ENCODE assay signal across 9 cellular contexts in the genomic region with DNA sequence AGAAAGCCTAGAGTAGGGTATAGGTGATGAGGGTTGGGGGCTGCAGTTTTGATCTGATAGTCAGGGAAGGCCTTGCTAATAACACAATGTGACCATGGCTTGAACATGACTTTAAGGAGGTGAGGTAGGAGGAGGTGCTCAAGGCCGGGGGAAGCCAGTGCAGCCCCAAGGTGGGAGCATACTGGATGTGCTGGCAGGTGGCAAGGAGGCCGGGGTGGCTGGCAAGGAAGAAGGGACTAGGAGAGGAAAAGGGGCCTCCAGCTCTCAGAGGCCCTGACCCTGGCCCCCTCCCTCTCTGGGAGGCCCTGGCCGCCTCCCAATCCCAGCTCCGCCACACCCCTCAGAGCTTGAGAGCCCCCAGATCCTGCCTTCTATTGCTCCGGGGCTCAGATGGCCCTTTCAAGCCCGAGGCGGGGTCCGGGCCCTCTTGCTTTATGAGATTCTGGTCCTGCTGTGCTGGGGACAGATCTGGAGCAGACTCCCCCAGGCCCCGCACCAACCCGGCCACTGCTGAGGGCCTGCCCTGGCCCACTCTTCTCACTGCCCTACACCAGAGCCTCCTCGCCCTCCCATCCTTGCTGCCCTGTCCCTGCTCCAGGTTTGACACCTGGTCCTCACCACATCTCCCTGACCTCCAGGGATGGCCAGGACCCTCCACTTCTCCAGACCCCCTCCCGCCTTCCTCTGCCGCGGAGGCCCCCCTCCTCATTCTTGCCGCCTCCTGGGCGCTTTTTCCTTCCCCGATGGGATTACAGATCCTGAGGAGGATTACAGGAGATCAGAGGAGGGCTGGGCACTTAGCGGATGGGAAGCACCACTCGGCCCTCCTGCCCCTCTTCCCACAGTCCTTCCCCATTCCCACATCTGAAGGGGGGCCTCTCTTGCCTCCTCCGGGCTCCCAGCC. TPM values are rescaled to one million over a fixed set of nuclear protein-coding genes. Genes with fewer than 3 reads are reported as not detected.
DNase-seq lines count a peak whose midpoint lies in the region; ATAC-seq, FAIRE-seq and TF ChIP-seq lines count a peak whose summit lies in the region.
"Had no signal": no experiment of that assay in that cellular context is flagged by ENCODE, and none has a peak within 500 bp of the region (broad histone marks: within the 10 kb centered on the region; RNA-seq: fewer than 3 reads in every experiment).

No MANE protein-coding gene starts in this region.

- H3K9me3 Mint-ChIP-seq in natural killer cell treated with Interleukin-12 subunit alpha and Interleukin-12 subunit beta and Interleukin-15 and Interleukin-18, amount 100 ng/mL, for 72 hours = no peaks in the 10 kb centered on the region

- H3K27me3 ChIP-seq in BLaER1 = peaks cover 9% of the 10 kb centered on the region; the same call in 1 of the 2 replicates
- H3K27me3 ChIP-seq in KMS-11 (ENCODE audit: insufficient read depth, low read depth) = no peaks in the 10 kb centered on the region
- no peaks in the 10 kb centered on the region for H3K27me3 ChIP-seq in colonic mucosa

- H3K4me3 ChIP-seq in BLaER1 (peak overlapping the region; percentile 81), KMS-11 (IDR thresholded peaks at IDR 0.05; ENCODE audit: insufficient read depth, low read depth, low read length) (no peak overlapping the region), colonic mucosa (peak overlapping the region; percentile 66)

- no peak overlapping the region for H2AFZ ChIP-seq in KMS-11 (ENCODE audit: low read depth)

- peaks cover 32 to 33% of the 10 kb centered on the region in 2 donors for H3K4me1 Mint-ChIP-seq in natural killer cell treated with Interleukin-12 subunit alpha and Interleukin-12 subunit beta and Interleukin-15 and Interleukin-18, amount 100 ng/mL, for 72 hours (ENCODE audit: low read depth in 2 of 2)

- H3K27me3 Mint-ChIP-seq in natural killer cell treated with Interleukin-12 subunit alpha and Interleukin-12 subunit beta and Interleukin-15 and Interleukin-18, amount 100 ng/mL, for 72 hours = no peaks in the 10 kb centered on the region

- intact Hi-C loops in colonic mucosa (cut with DNase I) = no loop called here

- DNase-seq in colonic mucosa = no peak
- no peak for DNase-seq in natural killer cell treated with Interleukin-12 subunit alpha and Interleukin-12 subunit beta and Interleukin-15 and Interleukin-18, amount 100 ng/mL, for 72 hours (ENCODE audit: low spot score)
- no peak for DNase-seq in HPDE6-E6E7 (ENCODE audit: extremely low spot score)
- DNase-seq in stimulated activated naive CD4-positive, alpha-beta T cell (lab: John Stamatoyannopoulos, UW) = no peak
- no peak for DNase-seq in activated gamma-delta T cell treated with Interleukin-2 at 50 U/mL for 16 hours
- no peak for DNase-seq in frontal cortex (ENCODE audit: low spot score in 2 of 2)
- DNase-seq: NCI-H1092 had no signal

- H4K20me1 ChIP-seq in BLaER1 = peaks cover 51% of the 10 kb centered on the region
- H4K20me1 ChIP-seq in KMS-11 (ENCODE audit: insufficient read depth) = no peaks in the 10 kb centered on the region

- peak overlapping the region; percentile 94 for H3K4me2 ChIP-seq in BLaER1
- H3K4me2 ChIP-seq in KMS-11 = peak overlapping the region; percentile 29; the same call in 1 of the 2 replicates

- H3K36me3 Mint-ChIP-seq in natural killer cell treated with Interleukin-12 subunit alpha and Interleukin-12 subunit beta and Interleukin-15 and Interleukin-18, amount 100 ng/mL, for 72 hours = peaks cover 8% of the 10 kb centered on the region

- no peak for FAIRE-seq in frontal cortex (lab: Jason Lieb, UNC)

- H3K9ac ChIP-seq in BLaER1 = peak overlapping the region; percentile 81
- H3K9ac ChIP-seq in KMS-11 = no peak overlapping the region
- H3K9ac ChIP-seq in colonic mucosa (ENCODE audit: low read depth in 2 of 2, low read length in 2 of 2) = peak overlapping the region; percentile 58 to 84

- peaks cover 61% of the 10 kb centered on the region for H3K4me1 ChIP-seq in BLaER1
- H3K4me1 ChIP-seq in KMS-11 (ENCODE audit: low read depth, poor library complexity, severe bottlenecking) = peaks cover 26% of the 10 kb centered on the region
- peaks cover 23% of the 10 kb centered on the region for H3K4me1 ChIP-seq in colonic mucosa

- TF ChIP-seq CTCF in KMS-11 (conservative IDR thresholded peaks at IDR 0.05; ENCODE audit: low read depth, low read length) (no peak), colonic mucosa (IDR thresholded peaks at IDR 0.05) (no peak)

- peak overlapping the region; percentile 76; the same call in 1 of the 2 replicates for H3K27ac ChIP-seq in BLaER1
- no peak overlapping the region for H3K27ac ChIP-seq in KMS-11
- no peak overlapping the region for H3K27ac ChIP-seq in colonic mucosa

- peak overlapping the region; percentile 74 for H3K4me3 Mint-ChIP-seq in natural killer cell treated with Interleukin-12 subunit alpha and Interleukin-12 subunit beta and Interleukin-15 and Interleukin-18, amount 100 ng/mL, for 72 hours

- H3K36me3 ChIP-seq in BLaER1 (peaks cover 43% of the 10 kb centered on the region), KMS-11 (ENCODE audit: insufficient read depth) (no peaks in the 10 kb centered on the region), colonic mucosa (peaks cover 9% of the 10 kb centered on the region)

- H3K79me2 ChIP-seq in KMS-11 (ENCODE audit: insufficient read depth, low read depth) = peaks cover 7% of the 10 kb centered on the region; the same call in 1 of the 2 replicates

- peak overlapping the region; percentile 6 to 21 for H3K27ac Mint-ChIP-seq in natural killer cell treated with Interleukin-12 subunit alpha and Interleukin-12 subunit beta and Interleukin-15 and Interleukin-18, amount 100 ng/mL, for 72 hours

- H3K9me3 ChIP-seq in BLaER1 (no peaks in the 10 kb centered on the region), colonic mucosa (no peaks in the 10 kb centered on the region)

- ATAC-seq in natural killer cell treated with Interleukin-12 subunit alpha and Interleukin-12 subunit beta and Interleukin-15 and Interleukin-18, amount 100 ng/mL, for 72 hours = no peak

RNA-seq across cellular contexts. Expression of a gene that starts 1.8 kb away (rescaled TPM):
- total RNA-seq in colonic mucosa (10 to 100 TPM; 89.3 to 91.4 TPM), frontal cortex (32.6 TPM)
- 100 to 1,000 TPM in 1 of 2 donors, 10 to 100 TPM in 1; 66.0 to 174 TPM for total RNA-seq in natural killer cell treated with Interleukin-12 subunit alpha and Interleukin-12 subunit beta and Interleukin-15 and Interleukin-18, amount 100 ng/mL, for 72 hours

RNA-seq across cellular contexts. Expression of a gene that starts 4.6 kb away (rescaled TPM):
- total RNA-seq in colonic mucosa (100 to 1,000 TPM in 1 of 2 donors, 10 to 100 TPM in 1; 91.6 to 142 TPM), frontal cortex (4.9 TPM)
- 100 to 1,000 TPM in 1 of 2 donors, 10 to 100 TPM in 1; 92.6 to 103 TPM for total RNA-seq in natural killer cell treated with Interleukin-12 subunit alpha and Interleukin-12 subunit beta and Interleukin-15 and Interleukin-18, amount 100 ng/mL, for 72 hours

RNA-seq across cellular contexts. Expression of a gene that starts 19.9 kb away (rescaled TPM):
- total RNA-seq in colonic mucosa = not detected
- total RNA-seq in natural killer cell treated with Interleukin-12 subunit alpha and Interleukin-12 subunit beta and Interleukin-15 and Interleukin-18, amount 100 ng/mL, for 72 hours = not detected
- not detected for total RNA-seq in frontal cortex

RNA-seq across cellular contexts. Expression of a gene that starts 20.5 kb away (rescaled TPM):
- 10 to 100 TPM; 45.3 to 57.9 TPM for total RNA-seq in colonic mucosa
- 100 to 1,000 TPM; 120 to 140 TPM for total RNA-seq in natural killer cell treated with Interleukin-12 subunit alpha and Interleukin-12 subunit beta and Interleukin-15 and Interleukin-18, amount 100 ng/mL, for 72 hours
- 89.3 TPM for total RNA-seq in frontal cortex

RNA-seq across cellular contexts. Expression of a gene that starts 34.3 kb away (rescaled TPM):
- total RNA-seq in colonic mucosa = 10 to 100 TPM; 50.1 to 59.5 TPM
- 10 to 100 TPM; 30.7 to 39.1 TPM for total RNA-seq in natural killer cell treated with Interleukin-12 subunit alpha and Interleukin-12 subunit beta and Interleukin-15 and Interleukin-18, amount 100 ng/mL, for 72 hours
- 17.5 TPM for total RNA-seq in frontal cortex

Comparison
In these comparisons a context has a peak if more than half of its experiments do, and no peak if none do; other contexts are left out.
1. RNA of a gene that starts 4.6 kb away (total RNA-seq): 91.6 to 142 TPM in colonic mucosa and 92.6 to 103 TPM in natural killer cell treated with Interleukin-12 subunit alpha and Interleukin-12 subunit beta and Interleukin-15 and Interleukin-18, amount 100 ng/mL, for 72 hours; 4.9 TPM in frontal cortex (single experiment); every median in the first group is over 10 times any median in the second.